1 cellular context compared by ENCODE assay signal in the genomic region with DNA sequence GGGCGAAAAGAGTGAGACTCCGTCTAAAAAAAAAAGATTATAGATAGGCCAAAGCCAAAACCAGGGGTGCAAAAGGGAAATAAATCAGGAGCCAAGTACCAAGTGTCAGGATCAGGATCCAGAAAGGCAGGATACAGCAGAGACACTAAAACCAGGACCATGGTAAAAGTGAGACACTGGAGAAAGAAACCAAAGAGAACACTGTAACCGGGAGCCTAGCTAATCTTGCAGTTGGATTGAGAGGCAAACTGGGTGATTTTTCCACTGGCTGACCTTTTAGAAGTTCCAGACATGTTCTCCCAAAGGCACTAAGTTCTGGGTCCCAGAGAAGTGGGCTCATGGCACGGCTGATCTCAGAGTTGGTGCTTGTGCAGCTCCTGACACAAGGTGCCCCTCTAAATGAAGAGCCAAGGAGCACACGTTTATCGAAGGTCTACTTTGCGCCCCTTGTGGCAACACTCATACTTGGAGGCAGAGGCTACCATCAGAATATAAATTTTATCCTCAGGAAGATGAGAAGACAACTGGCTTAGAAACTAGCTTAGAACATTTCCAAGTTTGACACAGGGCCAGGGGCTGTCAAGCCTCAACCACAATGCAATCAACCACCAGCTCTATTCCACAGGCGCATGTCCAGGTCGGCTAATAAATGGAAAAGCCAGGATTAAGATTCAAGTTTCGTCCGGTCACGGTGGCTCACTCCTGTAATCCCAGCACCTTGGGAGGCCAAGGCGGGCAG.
TF ChIP-seq lines count a peak whose summit lies in the region.

No MANE protein-coding gene starts in this region.

TF ChIP-seq in HepG2, 621 proteins besides CTCF, POLR2A, EP300 and RAD21 (continued from another document):
- TF ChIP-seq MED8 (CRISPR knock-in tag; IDR thresholded peaks at IDR 0.05; ENCODE audit: insufficient replicate concordance): no peak
- TF ChIP-seq THAP9 (CRISPR knock-in tag; IDR thresholded peaks at IDR 0.05; ENCODE audit: borderline replicate concordance): no peak
